Comparison of ENCODE assay signal across 20 cellular contexts in genomic region chr13:43675577-43675976, GRCh38.
A peak's percentile ranks its signal among the peaks of the same experiment; 100 is the strongest.
DNase-seq lines count a peak whose midpoint lies in the region; ATAC-seq, FAIRE-seq and TF ChIP-seq lines count a peak whose summit lies in the region.
"Had no signal": no experiment of that assay in that cellular context is flagged by ENCODE, and none has a peak within 500 bp of the region (broad histone marks: within the 10 kb centered on the region; RNA-seq: fewer than 3 reads in every experiment).

No MANE protein-coding gene starts in this region.

- RAD21 ChIA-PET in GM12878 (lab: Charles Lee; ENCODE audit: unreplicated experiment): no interaction called here

- no peak for TF ChIP-seq RAD21 in GM12878 (IDR thresholded peaks at IDR 0.05; ENCODE audit: insufficient read depth, low read depth, low read length)

- H3F3A ChIP-seq in MM.1S (ENCODE audit: insufficient read depth, low read length): no peaks in the 10 kb centered on the region

- H3K9me3 ChIP-seq in MM.1S (replicated peaks; ENCODE audit: insufficient read depth, low read length): no peaks in the 10 kb centered on the region
- no peaks in the 10 kb centered on the region for H3K9me3 ChIP-seq in GM12878 (replicated peaks; ENCODE audit: control insufficient read depth, insufficient read depth, low read length)
- H3K9me3 ChIP-seq in hepatocyte (ENCODE audit: low read depth): no peaks in the 10 kb centered on the region
- H3K9me3 ChIP-seq: BLaER1, Caco-2, HAP-1 had no signal

- SMC1A ChIA-PET in GM12878 (lab: Charles Lee; ENCODE audit: uncharacterized antibody, unreplicated experiment): interaction anchor here (1.1 kb wide), 1 partner anchor 12 kb away, joined by 4 read pairs; no protein-coding TSS in a partner anchor

- FAIRE-seq in GM12878 (lab: Jason Lieb, UNC): no peak
- no peak for FAIRE-seq in urothelium cell line (lab: Jason Lieb, UNC)
- FAIRE-seq: A204.1, G401.6, H54 had no signal

- CTCF ChIA-PET in GM12878 (lab: Yijun Ruan, JAX): no interaction called here

- H3K9me2 ChIP-seq in MM.1S (replicated peaks; ENCODE audit: insufficient read depth, low read length) (no peaks in the 10 kb centered on the region), hepatocyte (replicated peaks; ENCODE audit: insufficient read depth) (no peaks in the 10 kb centered on the region)

- WGBS in GM12878 (ENCODE audit: insufficient coverage, insufficient replicate concordance, low lambda C conversion rate, missing lambda C conversion rate): 55% methylated on average over 6 of the region's 6 CpGs
- WGBS in hepatocyte (ENCODE audit: low lambda C conversion rate, missing lambda C conversion rate): 87% methylated on average over 6 of the region's 6 CpGs

- intact Hi-C loops in GM12878 (cut with micrococcal nuclease; ENCODE audit: unreplicated experiment): no loop called here

- no peak for TF ChIP-seq EP300 in GM12878 (IDR thresholded peaks at IDR 0.05; ENCODE audit: borderline replicate concordance in 1 of 2, control insufficient read depth in 1 of 2, low read depth in 2 of 2, low read length in 2 of 2)

- peak; percentile 36; the same call in 1 of the 3 replicates for ATAC-seq in GM12878
- ATAC-seq: CD8-positive, alpha-beta T cell had no signal

- H2AFZ ChIP-seq in MM.1S (ENCODE audit: low read length) (no peak overlapping the region), GM12878 (ENCODE audit: control insufficient read depth, low read depth, low read length) (no peak overlapping the region), hepatocyte (no peak overlapping the region)
- H2AFZ ChIP-seq: GM23248 had no signal

- H3K27ac ChIP-seq in MM.1S (ENCODE audit: low read length): no peak overlapping the region
- no peak overlapping the region for H3K27ac ChIP-seq in GM12878 (ENCODE audit: control insufficient read depth, insufficient read depth)
- no peak overlapping the region for H3K27ac ChIP-seq in hepatocyte
- H3K27ac ChIP-seq: 22Rv1, BLaER1, C4-2B, GM23248 had no signal

- H3K36me3 ChIP-seq in MM.1S (replicated peaks; ENCODE audit: insufficient read depth, low read length) (no peaks in the 10 kb centered on the region), GM12878 (ENCODE audit: control insufficient read depth in 2 of 2, insufficient read depth in 2 of 2, low read length in 1 of 2) (no peaks in the 10 kb centered on the region), hepatocyte (replicated peaks; ENCODE audit: insufficient read depth, low read depth) (no peaks in the 10 kb centered on the region)
- H3K36me3 ChIP-seq: BLaER1, HAP-1 had no signal

- BruUV-seq in GM12878 (replicated peaks; lab: Mats Ljungman, UMichigan): no TSS peak

- H3K4me2 ChIP-seq in MM.1S (ENCODE audit: low read depth, low read length): peak overlapping the region; percentile 37; the same call in 1 of the 2 replicates
- peak overlapping the region; percentile 39 for H3K4me2 ChIP-seq in GM12878 (ENCODE audit: control insufficient read depth, insufficient read depth)
- H3K4me2 ChIP-seq in hepatocyte: no peak overlapping the region
- H3K4me2 ChIP-seq: BLaER1 had no signal

- no peaks in the 10 kb centered on the region for H3K79me2 ChIP-seq in MM.1S (ENCODE audit: low read length)
- no peaks in the 10 kb centered on the region for H3K79me2 ChIP-seq in GM12878 (ENCODE audit: control insufficient read depth, insufficient read depth, low read length)
- H3K79me2 ChIP-seq in hepatocyte: no peaks in the 10 kb centered on the region

- peak; percentile 43 for DNase-seq in GM12865 (ENCODE audit: low read depth)
- no peak for DNase-seq in MM.1S
- DNase-seq in GM12878 (ENCODE audit: low read depth, low spot score): no peak
- DNase-seq in urothelium cell line (ENCODE audit: low spot score): no peak
- DNase-seq in hepatocyte (ENCODE audit: low spot score): no peak
- DNase-seq in germinal center (ENCODE audit: low spot score): no peak
- DNase-seq: Caco-2; CD4-positive, CD25-positive, alpha-beta regulatory T cell; CD8-positive, alpha-beta T cell; DMS153; DND-41; HFFc6 had no signal

- H3K4me1 ChIP-seq in MM.1S (ENCODE audit: low read length) (peaks cover 11% of the 10 kb centered on the region), GM12878 (ENCODE audit: control insufficient read depth, insufficient read depth, low read length) (peaks cover 15% of the 10 kb centered on the region), hepatocyte (ENCODE audit: insufficient read depth) (no peaks in the 10 kb centered on the region)
- H3K4me1 ChIP-seq: BLaER1, Caco-2 had no signal

- H3K9ac ChIP-seq in MM.1S (ENCODE audit: low read length) (no peak overlapping the region), GM12878 (ENCODE audit: control insufficient read depth, insufficient read depth, low read length) (no peak overlapping the region)
- H3K9ac ChIP-seq: BLaER1, GM23248 had no signal

- H4K20me1 ChIP-seq in MM.1S (ENCODE audit: insufficient read depth, low read length) (no peaks in the 10 kb centered on the region), GM12878 (ENCODE audit: control insufficient read depth, insufficient read depth) (no peaks in the 10 kb centered on the region), hepatocyte (ENCODE audit: insufficient read depth, poor library complexity, severe bottlenecking) (no peaks in the 10 kb centered on the region)
- H4K20me1 ChIP-seq: BLaER1 had no signal

- POLR2A ChIA-PET in GM12878 (lab: Charles Lee): no interaction called here

- in situ Hi-C loops in GM12878 (cut with MboI): no loop called here

- no peak for TF ChIP-seq POLR2A in GM12878 (IDR thresholded peaks at IDR 0.05; ENCODE audit: low read depth, low read length)

- no peak for TF ChIP-seq CTCF in GM12865 (IDR thresholded peaks at IDR 0.05; ENCODE audit: insufficient read depth, low read depth, low read length, missing control alignments)
- TF ChIP-seq CTCF in MM.1S (IDR thresholded peaks at IDR 0.05; ENCODE audit: low read length): no peak
- no peak for TF ChIP-seq CTCF in GM12878 (IDR thresholded peaks at IDR 0.05 in 2 of 3, conservative IDR thresholded peaks at IDR 0.05 in 1 of 3; ENCODE audit: control insufficient read depth in 2 of 3, extremely low read depth in 1 of 3, insufficient read depth in 1 of 3, low read depth in 3 of 3, low read length in 3 of 3)
- no peak for TF ChIP-seq CTCF in hepatocyte (IDR thresholded peaks at IDR 0.05; ENCODE audit: poor library complexity)

- H3K27me3 ChIP-seq in MM.1S (replicated peaks; ENCODE audit: insufficient read depth, low read length) (no peaks in the 10 kb centered on the region), GM12878 (replicated peaks in 1 of 2; ENCODE audit: control insufficient read depth in 2 of 2, insufficient read depth in 2 of 2, low read length in 1 of 2) (no peaks in the 10 kb centered on the region), hepatocyte (no peaks in the 10 kb centered on the region)
- H3K27me3 ChIP-seq: BLaER1 had no signal

- H3K4me3 ChIP-seq in GM12865 (ENCODE audit: low read depth, low read length) (no peak overlapping the region), MM.1S (ENCODE audit: low read length) (no peak overlapping the region), GM12878 (no peak overlapping the region), hepatocyte (no peak overlapping the region)
- H3K4me3 ChIP-seq: BLaER1, GM23248, HAP-1 had no signal

TF ChIP-seq in GM12878, 131 proteins besides CTCF, POLR2A, EP300 and RAD21 (continues in another document):
- TF ChIP-seq SP1 (IDR thresholded peaks at IDR 0.05; ENCODE audit: low read depth, low read length) (no peak), HSF1 (IDR thresholded peaks at IDR 0.05; ENCODE audit: low read depth, low read length) (no peak), IRF4 (IDR thresholded peaks at IDR 0.05; ENCODE audit: low read depth, low read length) (no peak), ZBTB11 (CRISPR knock-in tag; IDR thresholded peaks at IDR 0.05) (no peak)
- TF ChIP-seq, protein P1, sequence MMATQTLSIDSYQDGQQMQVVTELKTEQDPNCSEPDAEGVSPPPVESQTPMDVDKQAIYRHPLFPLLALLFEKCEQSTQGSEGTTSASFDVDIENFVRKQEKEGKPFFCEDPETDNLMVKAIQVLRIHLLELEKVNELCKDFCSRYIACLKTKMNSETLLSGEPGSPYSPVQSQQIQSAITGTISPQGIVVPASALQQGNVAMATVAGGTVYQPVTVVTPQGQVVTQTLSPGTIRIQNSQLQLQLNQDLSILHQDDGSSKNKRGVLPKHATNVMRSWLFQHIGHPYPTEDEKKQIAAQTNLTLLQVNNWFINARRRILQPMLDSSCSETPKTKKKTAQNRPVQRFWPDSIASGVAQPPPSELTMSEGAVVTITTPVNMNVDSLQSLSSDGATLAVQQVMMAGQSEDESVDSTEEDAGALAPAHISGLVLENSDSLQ (IDR thresholded peaks at IDR 0.05): no peak
